1 cellular context compared by ENCODE assay signal in genomic region chr20:42985628-42986027, GRCh38.
TF ChIP-seq lines count a peak whose summit lies in the region.

No MANE protein-coding gene starts in this region.

TF ChIP-seq in H1, 55 proteins besides CTCF, POLR2A, EP300 and RAD21 (continued from another document):
- TF ChIP-seq CHD1 (IDR thresholded peaks at IDR 0.05; ENCODE audit: low read depth, low read length) (no peak), ASH2L (IDR thresholded peaks at IDR 0.05; ENCODE audit: low read length) (no peak), BACH1 (IDR thresholded peaks at IDR 0.05; ENCODE audit: low read length) (no peak), POLR2AphosphoS5 (IDR thresholded peaks at IDR 0.05; ENCODE audit: low read depth, low read length) (no peak), CTBP2 (IDR thresholded peaks at IDR 0.05; ENCODE audit: borderline replicate concordance, insufficient read depth, insufficient read length, low read length) (no peak), JUN (IDR thresholded peaks at IDR 0.05; ENCODE audit: low read depth, low read length) (no peak), NANOG (IDR thresholded peaks at IDR 0.05; ENCODE audit: insufficient read depth, low read depth, low read length, poor library complexity, severe bottlenecking) (no peak), TCF12 (IDR thresholded peaks at IDR 0.05; ENCODE audit: low read depth, low read length) (no peak), KDM1A (IDR thresholded peaks at IDR 0.05; ENCODE audit: borderline replicate concordance, low read length) (no peak)
- TF ChIP-seq, protein P1, sequence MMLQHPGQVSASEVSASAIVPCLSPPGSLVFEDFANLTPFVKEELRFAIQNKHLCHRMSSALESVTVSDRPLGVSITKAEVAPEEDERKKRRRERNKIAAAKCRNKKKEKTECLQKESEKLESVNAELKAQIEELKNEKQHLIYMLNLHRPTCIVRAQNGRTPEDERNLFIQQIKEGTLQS (IDR thresholded peaks at IDR 0.05; ENCODE audit: insufficient read depth, low read depth, low read length), result no peak
TF ChIP-seq in H1: peak in this region for 0.
